Comparison of ENCODE assay signal across 8 cellular contexts in the genomic region with DNA sequence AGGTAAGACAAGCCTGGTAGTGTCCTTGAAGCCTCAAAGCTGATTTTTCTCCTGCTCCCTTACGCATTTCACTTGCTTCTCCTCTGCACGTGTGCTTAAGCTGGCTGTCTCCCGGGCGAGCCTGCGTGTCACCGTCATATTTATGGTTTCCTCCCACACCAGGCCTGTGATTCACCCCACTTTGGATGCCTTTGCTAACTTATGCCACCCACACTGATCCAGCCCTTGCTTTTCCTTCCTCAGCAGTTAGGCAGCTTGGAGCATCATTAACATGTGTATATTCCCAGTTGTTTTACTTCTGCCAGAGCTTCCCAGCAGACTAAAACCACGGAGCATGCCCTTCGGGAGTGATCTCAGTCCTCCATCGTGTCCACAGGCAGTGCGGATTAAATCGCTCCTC. TPM values are rescaled to one million over a fixed set of nuclear protein-coding genes. Genes with fewer than 3 reads are reported as not detected.
DNase-seq lines count a peak whose midpoint lies in the region; ATAC-seq and TF ChIP-seq lines count a peak whose summit lies in the region.

No MANE protein-coding gene starts in this region.

- in situ Hi-C loops in gastrocnemius medialis (cut with MboI; ENCODE audit: low sequenced_read_pairs in 4 of 4), result loop anchor here in 3 of 4 donors (5.0 to 10.0 kb wide), 3 partner anchors 62 to 191 kb away; no protein-coding TSS in a partner anchor
- in situ Hi-C loops in GM13977 (cut with MboI; ENCODE audit: low pct_unique_long_range_greater_than_20kb, low sequenced_read_pairs, unreplicated experiment), result no loop called here

- no peaks in the 10 kb centered on the region for H3K36me3 ChIP-seq in gastrocnemius medialis

- H3K4me3 ChIP-seq in gastrocnemius medialis, result peak overlapping the region in 2 of 4 donors; percentile 19 to 67

- TF ChIP-seq CTCF in gastrocnemius medialis (IDR thresholded peaks at IDR 0.05 in 4 of 5, conservative IDR thresholded peaks at IDR 0.05 in 1 of 5) (no peak), GM13977 (IDR thresholded peaks at IDR 0.05; ENCODE audit: extremely low read depth, insufficient read depth, missing control alignments) (no peak)

- no peaks in the 10 kb centered on the region for H3K9me3 ChIP-seq in gastrocnemius medialis

- H3K27me3 ChIP-seq in gastrocnemius medialis, result no peaks in the 10 kb centered on the region

- peak overlapping the region; percentile 82 to 92 (median 88) for H3K27ac ChIP-seq in gastrocnemius medialis

- TF ChIP-seq POLR2A in gastrocnemius medialis (IDR thresholded peaks at IDR 0.05), result no peak

- intact Hi-C loops in gastrocnemius medialis (cut with DNase I; ENCODE audit: low total_unique reads), result loop anchor here (10.0 kb wide), 1 partner anchor 162 kb away; no protein-coding TSS in a partner anchor

- ATAC-seq in gastrocnemius medialis (peak in 1 of 2 donors; percentile 27), HG03565 (IDR thresholded peaks at IDR 0.05; ENCODE audit: unreplicated experiment) (no peak)

- peaks cover 29 to 33% of the 10 kb centered on the region in 2 donors for H3K4me1 ChIP-seq in gastrocnemius medialis

- DNase-seq in AG08395 (ENCODE audit: low spot score) (peak; percentile 92), NCI-H226 (peak; percentile 87), glomerular visceral epithelial cell (ENCODE audit: extremely low spot score) (peak; percentile 85), gastrocnemius medialis (peak; percentile 38 to 61), GM13977 (ENCODE audit: low spot score) (no peak), ecto neural progenitor cell (ENCODE audit: low spot score) (no peak)
- DNase-seq in activated gamma-delta T cell treated with anti-CD3 and anti-CD28 coated beads, Interleukin-2, amount 50 U/mL, for 16 hours (ENCODE audit: low read depth), result peak; percentile 27

RNA-seq across cellular contexts. Expression of gene ST3GAL5, which starts 2.2 kb away (rescaled TPM):
- total RNA-seq in gastrocnemius medialis, result 10 to 100 TPM; 12.6 to 26.0 (median 21.8) TPM

Comparison
In these comparisons a context has a peak if more than half of its experiments do, and no peak if none do; other contexts are left out.
1. DNase-seq: peak in AG08395 (single experiment), NCI-H226 (single experiment), activated gamma-delta T cell treated with anti-CD3 and anti-CD28 coated beads, Interleukin-2, amount 50 U/mL, for 16 hours (single experiment), glomerular visceral epithelial cell (single experiment) and gastrocnemius medialis (2 of 2); none in GM13977 (single experiment) and ecto neural progenitor cell (single experiment).